In the genomic region with DNA sequence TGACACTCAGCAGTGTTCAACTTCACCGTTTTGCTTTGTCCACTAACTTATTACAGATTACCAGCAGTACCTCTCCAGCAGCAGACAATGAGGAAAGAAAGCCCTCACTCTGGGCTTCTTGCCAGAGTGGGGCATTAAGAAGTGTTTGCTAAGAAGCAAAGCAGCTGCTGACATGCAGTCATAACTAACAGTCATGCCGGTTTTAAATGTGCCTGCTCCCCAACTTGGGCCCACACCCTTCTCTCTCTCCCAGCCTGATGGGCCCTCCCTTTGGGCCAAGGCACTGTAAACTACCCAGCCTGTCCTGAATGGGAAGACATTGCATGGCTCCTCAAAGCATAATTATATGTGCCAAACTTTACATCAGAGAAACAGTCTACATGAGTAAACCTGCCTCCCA, we compare ENCODE assay signal across 9 cellular contexts. TPM values are rescaled to one million over a fixed set of nuclear protein-coding genes. Genes with fewer than 3 reads are reported as not detected.
A peak's percentile ranks its signal among the peaks of the same experiment; 100 is the strongest.
DNase-seq lines count a peak whose midpoint lies in the region; ATAC-seq, FAIRE-seq and TF ChIP-seq lines count a peak whose summit lies in the region.
"Had no signal": no experiment of that assay in that cellular context is flagged by ENCODE, and none has a peak within 500 bp of the region (broad histone marks: within the 10 kb centered on the region; RNA-seq: fewer than 3 reads in every experiment).

No MANE protein-coding gene starts in this region.

- H3K27ac Mint-ChIP-seq in Caco-2 (ENCODE audit: unreplicated experiment) = no peak overlapping the region

- H3K27me3 ChIP-seq in right cardiac atrium (ENCODE audit: control insufficient read depth, insufficient read depth) (no peaks in the 10 kb centered on the region), Caco-2 (replicated peaks; ENCODE audit: control insufficient read depth, insufficient read depth, low read length) (no peaks in the 10 kb centered on the region)

- TF ChIP-seq CTCF in AG09319 (IDR thresholded peaks at IDR 0.05; ENCODE audit: low read depth, low read length) = no peak
- no peak for TF ChIP-seq CTCF in Caco-2 (IDR thresholded peaks at IDR 0.05; ENCODE audit: insufficient read depth in 1 of 2, low read depth in 1 of 2, low read length in 1 of 2, severe bottlenecking in 1 of 2, unreplicated experiment in 1 of 2)

- POLR2A ChIA-PET in Caco-2 (lab: Charles Lee) = no interaction called here

- FAIRE-seq in HTR-8/SVneo (lab: Jason Lieb, UNC) = no peak

- no peaks in the 10 kb centered on the region for H3K36me3 ChIP-seq in Caco-2 (ENCODE audit: control insufficient read depth, insufficient read depth, low read length)

- peaks cover 16% of the 10 kb centered on the region for H3K9me3 Mint-ChIP-seq in Caco-2 (ENCODE audit: unreplicated experiment)

- WGBS in right cardiac atrium = 8% methylated on average over 2 of the region's 2 CpGs

- H3K4me1 ChIP-seq in right cardiac atrium (ENCODE audit: control insufficient read depth, insufficient read depth, low read length) (peaks cover 1% of the 10 kb centered on the region), Caco-2 (no peaks in the 10 kb centered on the region)

- no peaks in the 10 kb centered on the region for H3K9me3 ChIP-seq in right cardiac atrium (ENCODE audit: control insufficient read depth, low read length)
- no peaks in the 10 kb centered on the region for H3K9me3 ChIP-seq in Caco-2

- peak; percentile 18 for DNase-seq in AG09319 (ENCODE audit: extremely low read depth, low read depth)
- DNase-seq in HTR-8/SVneo (ENCODE audit: insufficient read length, low spot score) = peak; percentile 28
- peak; percentile 83 for DNase-seq in SHP77 treated with DMSO at 0.1 percent for 48 hours (lab: John Stamatoyannopoulos, UW)
- DNase-seq in right cardiac atrium = no peak
- DNase-seq in sciatic nerve (ENCODE audit: low spot score) = no peak
- DNase-seq in Caco-2 = no peak
- DNase-seq in NK-92 treated with Interleukin-12 subunit alpha and Interleukin-12 subunit beta, amount 100 ng/mL, for 24 hours (lab: John Stamatoyannopoulos, UW) = no peak

- H3K4me3 Mint-ChIP-seq in Caco-2 (ENCODE audit: unreplicated experiment) = no peak overlapping the region
- H3K4me3 Mint-ChIP-seq: central memory CD8-positive, alpha-beta T cell had no signal

- no peaks in the 10 kb centered on the region for H3K4me1 Mint-ChIP-seq in Caco-2 (ENCODE audit: low read depth, unreplicated experiment)
- H3K4me1 Mint-ChIP-seq: central memory CD8-positive, alpha-beta T cell had no signal

- CTCF ChIA-PET in Caco-2 (lab: Charles Lee) = no interaction called here

- intact Hi-C loops in right cardiac atrium (cut with DNase I) = no loop called here
- intact Hi-C loops in sciatic nerve (cut with DNase I) = no loop called here
- intact Hi-C loops in Caco-2 (cut with micrococcal nuclease; ENCODE audit: unreplicated experiment) = no loop called here

- H3K4me3 ChIP-seq in right cardiac atrium (ENCODE audit: low read length) (no peak overlapping the region), Caco-2 (ENCODE audit: low read depth, low read length) (no peak overlapping the region)

- ATAC-seq in right cardiac atrium (peak; percentile 43 to 65), sciatic nerve (no peak), GM21825 (IDR thresholded peaks at IDR 0.05; ENCODE audit: unreplicated experiment) (no peak)

- no TSS peak for BruUV-seq in Caco-2 (replicated peaks; lab: Mats Ljungman, UMichigan)

- H3K27me3 Mint-ChIP-seq in Caco-2 (ENCODE audit: insufficient read depth, unreplicated experiment) = no peaks in the 10 kb centered on the region
- H3K27me3 Mint-ChIP-seq: central memory CD8-positive, alpha-beta T cell had no signal

- H3K36me3 Mint-ChIP-seq in Caco-2 (ENCODE audit: insufficient read depth, unreplicated experiment) = no peaks in the 10 kb centered on the region

- H3K27ac ChIP-seq in right cardiac atrium (ENCODE audit: low read length) = no peak overlapping the region

RNA-seq across cellular contexts. Expression of gene HHIP, which starts 54.6 kb away (rescaled TPM):
- total RNA-seq in right cardiac atrium (1 to 10 TPM in 1 of 4 donors, under 1 TPM in 2, not detected in 1; 0.03 to 1.2 (median 0.39) TPM), sciatic nerve (7.8 TPM), Caco-2 (2022) (0.32 and 0.60 TPM in 2 replicates)
- polyA plus RNA-seq in right cardiac atrium = 0.16 TPM

Comparison
In these comparisons a context has a peak if more than half of its experiments do, and no peak if none do; other contexts are left out.
1. DNase-seq: peak in AG09319 (single experiment), HTR-8/SVneo (single experiment) and SHP77 treated with DMSO at 0.1 percent for 48 hours (single experiment); none in right cardiac atrium (0 of 3), sciatic nerve (single experiment), Caco-2 (0 of 2) and NK-92 treated with Interleukin-12 subunit alpha and Interleukin-12 subunit beta, amount 100 ng/mL, for 24 hours (single experiment).
2. ATAC-seq: peak in right cardiac atrium (2 of 2); none in sciatic nerve (single experiment) and GM21825 (single experiment).